ENCODE assay signal across 8 cellular contexts in the genomic region with DNA sequence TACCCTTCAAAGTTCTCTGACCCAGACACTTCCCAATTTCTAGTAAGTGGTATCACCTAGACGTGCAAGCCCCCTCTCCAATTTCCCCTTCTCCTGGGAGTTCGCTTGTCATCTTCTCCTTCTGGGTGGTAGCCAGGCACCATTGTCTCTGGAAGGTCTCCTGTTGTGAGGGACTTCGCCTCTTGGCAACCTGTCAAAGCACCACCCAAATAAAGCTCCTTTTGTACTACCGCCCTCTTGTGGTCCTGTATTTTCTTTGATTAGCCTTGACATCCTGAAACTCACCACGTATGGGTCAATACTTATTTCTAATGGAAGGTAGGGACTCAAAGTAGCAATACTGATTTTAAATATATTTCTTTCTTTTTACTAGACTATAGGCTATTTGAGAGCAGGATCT. TPM values are rescaled to one million over a fixed set of nuclear protein-coding genes. Genes with fewer than 3 reads are reported as not detected.
DNase-seq lines count a peak whose midpoint lies in the region; ATAC-seq, FAIRE-seq and TF ChIP-seq lines count a peak whose summit lies in the region.

No MANE protein-coding gene starts in this region.

- DNase-seq in A549 (ENCODE audit: low read depth in 1 of 2, low spot score in 1 of 2) (peak; percentile 2 to 23), EL (peak; percentile 34), H54 (ENCODE audit: insufficient read length, low spot score) (no peak), Kasumi-1 (lab: John Stamatoyannopoulos, UW) (peak; percentile 38 to 72), RWPE2 (ENCODE audit: low spot score) (no peak), fibroblast of peridontal ligament (ENCODE audit: extremely low read depth) (peak; percentile 22), uterus (no peak)
- peak; percentile 22 for DNase-seq in stimulated activated naive CD8-positive, alpha-beta T cell treated with anti-CD3 and anti-CD28 coated beads, Interleukin-15, Interleukin-2, amounts not matched to agents 100 U/mL and 50 U/mL, for 24 hours

- no peak overlapping the region for H3K27ac ChIP-seq in A549
- no peak overlapping the region for H3K27ac ChIP-seq in RWPE2 (ENCODE audit: poor library complexity, severe bottlenecking)
- H3K27ac ChIP-seq in uterus, result no peak overlapping the region

- no peaks in the 10 kb centered on the region for H3K36me3 ChIP-seq in RWPE2 (ENCODE audit: low read depth)
- H3K36me3 ChIP-seq in uterus, result no peaks in the 10 kb centered on the region

- H3K27me3 ChIP-seq in RWPE2 (ENCODE audit: insufficient read depth, poor library complexity, severe bottlenecking), result peaks cover 41% of the 10 kb centered on the region
- H3K27me3 ChIP-seq in uterus, result no peaks in the 10 kb centered on the region

- ATAC-seq in A549, result peak in 1 of 2 experiments; percentile 68; a peak in 3 of 6 replicates
- 0 out of 3 replicates have a peak, but pooled peaks have one; percentile 31 for ATAC-seq in RWPE2 (ENCODE audit: low read depth)
- ATAC-seq in stimulated activated naive CD8-positive, alpha-beta T cell treated with anti-CD3 and anti-CD28 coated beads, Interleukin-15, Interleukin-2, amounts not matched to agents 100 U/mL and 50 U/mL, for 24 hours, result no peak

- CTCF ChIA-PET in A549 (lab: Yijun Ruan, JAX), result interaction anchor here (1.0 to 1.8 kb wide), 3 partner anchors 30 to 47 kb away, joined by 3 to 5 read pairs (median 3); no protein-coding TSS in a partner anchor

- intact Hi-C loops in uterus (cut with DNase I; ENCODE audit: low total_unique reads), result no loop called here

- no peaks in the 10 kb centered on the region for H3K4me1 ChIP-seq in A549
- H3K4me1 ChIP-seq in RWPE2 (ENCODE audit: insufficient read depth, poor library complexity, severe bottlenecking), result no peaks in the 10 kb centered on the region
- H3K4me1 ChIP-seq in uterus, result no peaks in the 10 kb centered on the region

- H3K9me3 ChIP-seq in A549 (no peaks in the 10 kb centered on the region), RWPE2 (ENCODE audit: severe bottlenecking) (peaks cover 4% of the 10 kb centered on the region), uterus (no peaks in the 10 kb centered on the region)

- no peak for FAIRE-seq in A549 (lab: Jason Lieb, UNC)
- peak; percentile 70 for FAIRE-seq in H54 (lab: Jason Lieb, UNC)

- H3K4me2 ChIP-seq in A549, result no peak overlapping the region

- no peak for TF ChIP-seq EP300 in A549 (IDR thresholded peaks at IDR 0.05)

- peak; percentile 42 for TF ChIP-seq CTCF in A549 (IDR thresholded peaks at IDR 0.05)
- peak; percentile 71 for TF ChIP-seq CTCF in RWPE2 (IDR thresholded peaks at IDR 0.05; ENCODE audit: poor library complexity, severe bottlenecking)
- TF ChIP-seq CTCF in uterus (IDR thresholded peaks at IDR 0.05), result no peak

- WGBS in A549 (ENCODE audit: missing lambda C conversion rate), result 23% methylated on average over 5 of the region's 5 CpGs

- peak; percentile 40 to 52; a peak in 4 of 5 replicates for TF ChIP-seq RAD21 in A549 (conservative IDR thresholded peaks at IDR 0.05 in 1 of 2, IDR thresholded peaks at IDR 0.05 in 1 of 2)

- POLR2A ChIA-PET in A549 (lab: Yijun Ruan, JAX), result no interaction called here

- TF ChIP-seq POLR2A in A549 (IDR thresholded peaks at IDR 0.05; ENCODE audit: low read length) (no peak), H54 (IDR thresholded peaks at IDR 0.05; ENCODE audit: low read depth, low read length) (no peak), uterus (IDR thresholded peaks at IDR 0.05) (no peak)

- H3K4me3 ChIP-seq in A549 (no peak overlapping the region), RWPE2 (ENCODE audit: severe bottlenecking) (no peak overlapping the region), uterus (no peak overlapping the region)

TF ChIP-seq in A549, 52 proteins besides CTCF, POLR2A, EP300 and RAD21:
- TF ChIP-seq KDM5A (IDR thresholded peaks at IDR 0.05) (no peak), NFE2L2 (conservative IDR thresholded peaks at IDR 0.05; ENCODE audit: low read length) (no peak), TP53 (CRISPR knock-in tag; IDR thresholded peaks at IDR 0.05) (no peak), SMC3 (IDR thresholded peaks at IDR 0.05) (peak; percentile 17; the same call in 1 of the 3 replicates), EHF (CRISPR knock-in tag; IDR thresholded peaks at IDR 0.05) (no peak), ELK1 (IDR thresholded peaks at IDR 0.05; ENCODE audit: low read depth, low read length) (no peak), CEBPB (IDR thresholded peaks at IDR 0.05) (no peak)
TF ChIP-seq in A549: peak in this region for 1.

RNA-seq across cellular contexts. Expression of gene GPC5, which starts 8.2 kb away (rescaled TPM):
- polyA plus RNA-seq in A549 (2011; rRNA removed), result not detected in 2 replicates
- polyA plus RNA-seq in A549 (2012; cell fraction: cytosol; rRNA removed), result not detected in 2 replicates
- polyA plus RNA-seq in A549 (2012; cell fraction: nucleus; rRNA removed), result not detected in 2 replicates
- polyA plus RNA-seq in A549 (2017; fragmentation: RNase III; extraction: RNeasy Plus Mini Kit Qiagen cat#74134 plus additional on column Dnase treatment), result not detected in 3 replicates
- not detected in 2 replicates for polyA minus RNA-seq in A549 (2011; rRNA and poly(A)+ RNA removed)
- 10 to 100 TPM in 1 of 4 donors, 1 to 10 TPM in 1, under 1 TPM in 1, not detected in 1; 0.24 to 30.8 (median 1.8) TPM for total RNA-seq in uterus

RNA-seq across cellular contexts. Expression of gene MIR17HG, which starts 59.1 kb away (rescaled TPM):
- polyA plus RNA-seq in A549 (2011; rRNA removed) (5.5 and 7.3 TPM in 2 replicates), A549 (2017; fragmentation: RNase III; extraction: RNeasy Plus Mini Kit Qiagen cat#74134 plus additional on column Dnase treatment) (4.9 to 5.1 TPM (median 4.9 TPM) in 3 replicates)
- 1.3 and 1.5 TPM in 2 replicates for polyA plus RNA-seq in A549 (2012; cell fraction: cytosol; rRNA removed)
- 4.2 and 8.7 TPM in 2 replicates for polyA plus RNA-seq in A549 (2012; cell fraction: nucleus; rRNA removed)
- 9.1 and 10.8 TPM in 2 replicates for polyA minus RNA-seq in A549 (2011; rRNA and poly(A)+ RNA removed)
- total RNA-seq in uterus, result 10 to 100 TPM in 1 of 4 donors, 1 to 10 TPM in 3; 3.3 to 16.2 (median 4.6) TPM

Comparison
In these comparisons a context has a peak if more than half of its experiments do, and no peak if none do; other contexts are left out.
1. DNase-seq: peak in A549 (2 of 2), EL (single experiment), Kasumi-1 (2 of 2), fibroblast of peridontal ligament (single experiment) and stimulated activated naive CD8-positive, alpha-beta T cell treated with anti-CD3 and anti-CD28 coated beads, Interleukin-15, Interleukin-2, amounts not matched to agents 100 U/mL and 50 U/mL, for 24 hours (single experiment); none in H54 (single experiment), RWPE2 (single experiment) and uterus (0 of 2).
2. CTCF ChIP-seq: peak in A549 (single experiment) and RWPE2 (single experiment); none in uterus (0 of 4).